In the genomic region with DNA sequence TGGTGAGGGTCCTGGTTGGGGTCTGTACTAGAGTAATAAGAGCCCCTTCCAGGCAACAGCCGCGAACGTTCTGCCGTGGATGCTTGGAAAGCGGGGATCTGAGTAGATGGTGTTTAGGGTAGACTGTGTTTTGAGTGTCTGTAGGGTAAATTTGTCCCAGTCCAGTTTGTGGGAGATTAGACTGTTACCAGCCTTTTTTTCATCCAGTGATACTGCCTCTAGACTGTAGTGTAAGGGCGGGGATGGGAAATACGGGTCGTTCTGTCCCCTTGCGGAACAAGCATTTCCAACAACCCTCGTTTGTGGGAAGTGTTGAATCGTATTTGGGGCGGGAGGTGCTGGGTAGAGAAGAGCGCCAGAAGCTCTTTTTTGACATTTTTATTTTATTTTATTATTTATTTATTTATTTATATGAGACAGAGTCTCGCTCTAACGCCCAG, we compare ENCODE assay signal across 8 cellular contexts. TPM values are rescaled to one million over a fixed set of nuclear protein-coding genes. Genes with fewer than 3 reads are reported as not detected.
DNase-seq lines count a peak whose midpoint lies in the region; ATAC-seq and TF ChIP-seq lines count a peak whose summit lies in the region.

No MANE protein-coding gene starts in this region.

- TF ChIP-seq CTCF in GM12865 (IDR thresholded peaks at IDR 0.05; ENCODE audit: insufficient read depth, low read depth, low read length, missing control alignments) = no peak

- peak overlapping the region; percentile 92 for H3K4me3 ChIP-seq in GM12865 (ENCODE audit: low read depth, low read length)

- intact Hi-C loops in left colon (cut with DNase I, micrococcal nuclease) = loop anchor here in 1 of 2 donors (5.0 kb wide), 1 partner anchor 103 kb away; no protein-coding TSS in a partner anchor

- ATAC-seq in HG02973 (IDR thresholded peaks at IDR 0.05; ENCODE audit: unreplicated experiment) (peak; percentile 12), left colon (peak; percentile 35)

- DNase-seq in AG08396 (ENCODE audit: low spot score) = peak; percentile 34
- peak; percentile 51 for DNase-seq in GM12865 (ENCODE audit: low read depth)
- DNase-seq in NOMO-1 treated with dmso at 0.1 percent for 144 hours (lab: John Stamatoyannopoulos, UW; ENCODE audit: unreplicated experiment) = peak; percentile 48
- peak in 3 of 61 donors; percentile 1 to 25 (median 25) for DNase-seq in caudate nucleus (lab: John Stamatoyannopoulos, UW)
- DNase-seq in left colon = no peak
- DNase-seq in substantia nigra (lab: John Stamatoyannopoulos, UW) = peak in 4 of 49 donors; percentile 21 to 49 (median 35)
- DNase-seq in NCI-H2029 (lab: John Stamatoyannopoulos, UW) = no peak

- H3K27ac ChIP-seq in caudate nucleus (ENCODE audit: low read depth, low read length) (peak overlapping the region; percentile 83), substantia nigra (ENCODE audit: low read depth, low read length, poor library complexity, severe bottlenecking) (peak overlapping the region; percentile 75)

RNA-seq across cellular contexts. Expression of gene HAUS2, which starts 0.4 kb away (rescaled TPM):
- 10 to 100 TPM; 10.5 to 13.2 TPM for total RNA-seq in left colon

RNA-seq across cellular contexts. Expression of gene LRRC57, which starts 0.5 kb away (rescaled TPM):
- 10 to 100 TPM; 27.4 to 32.2 TPM for total RNA-seq in left colon

RNA-seq across cellular contexts. Expression of gene STARD9, which starts 26.3 kb away (rescaled TPM):
- 1 to 10 TPM; 5.0 to 7.2 TPM for total RNA-seq in left colon

RNA-seq across cellular contexts. Expression of gene SNAP23, which starts 53.6 kb away (rescaled TPM):
- total RNA-seq in left colon = 10 to 100 TPM; 62.4 to 97.3 TPM

RNA-seq across cellular contexts. Expression of gene ZNF106, which starts 58.1 kb away (rescaled TPM):
- total RNA-seq in left colon = 10 to 100 TPM; 32.8 to 48.6 TPM

Comparison
In these comparisons a context has a peak if more than half of its experiments do, and no peak if none do; other contexts are left out.
1. DNase-seq: peak in AG08396 (single experiment), GM12865 (single experiment) and NOMO-1 treated with dmso at 0.1 percent for 144 hours (single experiment); none in left colon (0 of 2) and NCI-H2029 (single experiment).